In the genomic region with DNA sequence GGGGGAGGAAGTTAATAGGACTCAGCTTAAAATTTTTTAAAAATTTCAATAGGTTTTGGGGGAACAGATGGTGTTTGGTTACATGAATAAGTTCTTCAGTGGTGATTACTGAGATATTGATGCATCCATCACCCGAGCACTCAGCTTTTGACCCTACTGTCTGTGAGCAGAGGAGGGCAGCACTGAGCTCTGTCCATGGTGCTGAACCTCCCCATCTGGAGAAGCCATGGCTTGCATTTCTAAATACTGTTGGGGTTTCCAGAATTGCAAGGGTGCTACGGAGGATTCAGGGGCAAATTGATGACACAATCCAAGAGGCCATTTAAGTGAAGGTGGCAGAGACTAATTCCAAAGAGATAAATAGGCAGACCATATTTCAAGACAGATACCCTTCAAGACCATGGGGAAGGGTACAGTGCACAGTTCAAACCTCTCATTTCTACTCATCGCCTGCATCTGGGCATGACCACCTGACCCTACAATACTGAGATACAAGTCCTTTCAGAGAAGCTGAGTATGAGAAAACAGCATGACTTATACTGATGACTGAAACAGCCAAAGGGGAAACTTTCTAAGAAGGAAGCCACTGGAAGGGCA, we compare ENCODE assay signal across 1 cellular context.
TF ChIP-seq lines count a peak whose summit lies in the region.

No MANE protein-coding gene starts in this region.

TF ChIP-seq in K562, 482 proteins besides CTCF, POLR2A, EP300 and RAD21 (continued from another document):
- TF ChIP-seq, protein P1, sequence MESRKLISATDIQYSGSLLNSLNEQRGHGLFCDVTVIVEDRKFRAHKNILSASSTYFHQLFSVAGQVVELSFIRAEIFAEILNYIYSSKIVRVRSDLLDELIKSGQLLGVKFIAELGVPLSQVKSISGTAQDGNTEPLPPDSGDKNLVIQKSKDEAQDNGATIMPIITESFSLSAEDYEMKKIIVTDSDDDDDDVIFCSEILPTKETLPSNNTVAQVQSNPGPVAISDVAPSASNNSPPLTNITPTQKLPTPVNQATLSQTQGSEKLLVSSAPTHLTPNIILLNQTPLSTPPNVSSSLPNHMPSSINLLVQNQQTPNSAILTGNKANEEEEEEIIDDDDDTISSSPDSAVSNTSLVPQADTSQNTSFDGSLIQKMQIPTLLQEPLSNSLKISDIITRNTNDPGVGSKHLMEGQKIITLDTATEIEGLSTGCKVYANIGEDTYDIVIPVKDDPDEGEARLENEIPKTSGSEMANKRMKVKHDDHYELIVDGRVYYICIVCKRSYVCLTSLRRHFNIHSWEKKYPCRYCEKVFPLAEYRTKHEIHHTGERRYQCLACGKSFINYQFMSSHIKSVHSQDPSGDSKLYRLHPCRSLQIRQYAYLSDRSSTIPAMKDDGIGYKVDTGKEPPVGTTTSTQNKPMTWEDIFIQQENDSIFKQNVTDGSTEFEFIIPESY (CRISPR knock-in tag; IDR thresholded peaks at IDR 0.05) = peak; percentile 40; the same call in 1 of the 2 replicates
- TF ChIP-seq SMC3 (conservative IDR thresholded peaks at IDR 0.05; ENCODE audit: insufficient read depth, low read depth, low read length) (peak; percentile 42; the same call in 1 of the 2 replicates), MEF2D (tag; conservative IDR thresholded peaks at IDR 0.05; ENCODE audit: low read depth) (peak; percentile 65; the same call in 1 of the 2 replicates), CEBPG (CRISPR knock-in tag; IDR thresholded peaks at IDR 0.05) (0 out of 2 replicates have a peak, but pooled peaks have one; percentile 13), CEBPG (tag; conservative IDR thresholded peaks at IDR 0.05 in 1 of 2, IDR thresholded peaks at IDR 0.05 in 1 of 2) (no peak), CREB1 (IDR thresholded peaks at IDR 0.05) (no peak), CREB1 (CRISPR knock-in tag; IDR thresholded peaks at IDR 0.05) (peak; percentile 59; the same call in 1 of the 2 replicates), XRCC5 (IDR thresholded peaks at IDR 0.05; ENCODE audit: low read depth, low read length) (0 out of 2 replicates have a peak, but pooled peaks have one; percentile 73), ZNF75A (CRISPR knock-in tag; IDR thresholded peaks at IDR 0.05) (no peak), POLR3A (IDR thresholded peaks at IDR 0.05; ENCODE audit: borderline replicate concordance, extremely low read depth, insufficient read depth, insufficient read length) (no peak), CBX3 (IDR thresholded peaks at IDR 0.05; ENCODE audit: borderline replicate concordance in 1 of 2, low read length in 2 of 2) (peak in 1 of 2 experiments; percentile 66; a peak in 1 of 3 replicates), MECOM (CRISPR knock-in tag; IDR thresholded peaks at IDR 0.05) (peak; percentile 36; the same call in 1 of the 2 replicates), FOXK2 (conservative IDR thresholded peaks at IDR 0.05 in 1 of 2, IDR thresholded peaks at IDR 0.05 in 1 of 2; ENCODE audit: low read depth in 2 of 2) (no peak)
- TF ChIP-seq, protein P2, sequence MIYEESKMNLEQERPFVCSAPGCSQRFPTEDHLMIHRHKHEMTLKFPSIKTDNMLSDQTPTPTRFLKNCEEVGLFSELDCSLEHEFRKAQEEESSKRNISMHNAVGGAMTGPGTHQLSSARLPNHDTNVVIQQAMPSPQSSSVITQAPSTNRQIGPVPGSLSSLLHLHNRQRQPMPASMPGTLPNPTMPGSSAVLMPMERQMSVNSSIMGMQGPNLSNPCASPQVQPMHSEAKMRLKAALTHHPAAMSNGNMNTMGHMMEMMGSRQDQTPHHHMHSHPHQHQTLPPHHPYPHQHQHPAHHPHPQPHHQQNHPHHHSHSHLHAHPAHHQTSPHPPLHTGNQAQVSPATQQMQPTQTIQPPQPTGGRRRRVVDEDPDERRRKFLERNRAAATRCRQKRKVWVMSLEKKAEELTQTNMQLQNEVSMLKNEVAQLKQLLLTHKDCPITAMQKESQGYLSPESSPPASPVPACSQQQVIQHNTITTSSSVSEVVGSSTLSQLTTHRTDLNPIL (CRISPR knock-in tag; IDR thresholded peaks at IDR 0.05) = no peak
- TF ChIP-seq, protein P3, sequence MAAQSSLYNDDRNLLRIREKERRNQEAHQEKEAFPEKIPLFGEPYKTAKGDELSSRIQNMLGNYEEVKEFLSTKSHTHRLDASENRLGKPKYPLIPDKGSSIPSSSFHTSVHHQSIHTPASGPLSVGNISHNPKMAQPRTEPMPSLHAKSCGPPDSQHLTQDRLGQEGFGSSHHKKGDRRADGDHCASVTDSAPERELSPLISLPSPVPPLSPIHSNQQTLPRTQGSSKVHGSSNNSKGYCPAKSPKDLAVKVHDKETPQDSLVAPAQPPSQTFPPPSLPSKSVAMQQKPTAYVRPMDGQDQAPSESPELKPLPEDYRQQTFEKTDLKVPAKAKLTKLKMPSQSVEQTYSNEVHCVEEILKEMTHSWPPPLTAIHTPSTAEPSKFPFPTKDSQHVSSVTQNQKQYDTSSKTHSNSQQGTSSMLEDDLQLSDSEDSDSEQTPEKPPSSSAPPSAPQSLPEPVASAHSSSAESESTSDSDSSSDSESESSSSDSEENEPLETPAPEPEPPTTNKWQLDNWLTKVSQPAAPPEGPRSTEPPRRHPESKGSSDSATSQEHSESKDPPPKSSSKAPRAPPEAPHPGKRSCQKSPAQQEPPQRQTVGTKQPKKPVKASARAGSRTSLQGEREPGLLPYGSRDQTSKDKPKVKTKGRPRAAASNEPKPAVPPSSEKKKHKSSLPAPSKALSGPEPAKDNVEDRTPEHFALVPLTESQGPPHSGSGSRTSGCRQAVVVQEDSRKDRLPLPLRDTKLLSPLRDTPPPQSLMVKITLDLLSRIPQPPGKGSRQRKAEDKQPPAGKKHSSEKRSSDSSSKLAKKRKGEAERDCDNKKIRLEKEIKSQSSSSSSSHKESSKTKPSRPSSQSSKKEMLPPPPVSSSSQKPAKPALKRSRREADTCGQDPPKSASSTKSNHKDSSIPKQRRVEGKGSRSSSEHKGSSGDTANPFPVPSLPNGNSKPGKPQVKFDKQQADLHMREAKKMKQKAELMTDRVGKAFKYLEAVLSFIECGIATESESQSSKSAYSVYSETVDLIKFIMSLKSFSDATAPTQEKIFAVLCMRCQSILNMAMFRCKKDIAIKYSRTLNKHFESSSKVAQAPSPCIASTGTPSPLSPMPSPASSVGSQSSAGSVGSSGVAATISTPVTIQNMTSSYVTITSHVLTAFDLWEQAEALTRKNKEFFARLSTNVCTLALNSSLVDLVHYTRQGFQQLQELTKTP (IDR thresholded peaks at IDR 0.05; ENCODE audit: low read depth in 1 of 2, partially characterized antibody in 2 of 2) = peak in 1 of 2 experiments; percentile 96
